In the genomic region with DNA sequence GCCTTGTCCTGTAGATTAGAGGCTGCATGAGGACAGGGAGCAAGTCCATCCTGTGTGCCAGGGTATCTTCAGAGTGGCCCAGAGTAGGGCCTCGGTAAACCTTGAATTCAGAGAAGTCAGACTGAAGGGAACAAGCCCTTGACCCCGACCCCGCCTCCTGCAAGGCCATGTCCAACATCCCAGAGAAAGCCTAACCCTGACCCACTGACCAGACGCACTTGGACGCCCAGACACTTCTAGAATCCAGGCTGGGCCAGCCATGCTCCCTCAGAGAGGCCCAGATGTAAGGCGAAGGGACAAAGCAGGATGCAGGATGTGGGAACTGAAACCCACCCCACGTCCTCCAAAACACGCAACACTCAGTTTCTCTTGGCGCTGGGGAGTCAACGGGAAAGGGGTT, we compare ENCODE assay signal across 11 cellular contexts. TPM values are rescaled to one million over a fixed set of nuclear protein-coding genes. Genes with fewer than 3 reads are reported as not detected.
DNase-seq lines count a peak whose midpoint lies in the region; ATAC-seq and TF ChIP-seq lines count a peak whose summit lies in the region.
"Had no signal": no experiment of that assay in that cellular context is flagged by ENCODE, and none has a peak within 500 bp of the region (broad histone marks: within the 10 kb centered on the region; RNA-seq: fewer than 3 reads in every experiment).

No MANE protein-coding gene starts in this region.

- H3K4me3 Mint-ChIP-seq in T-helper 2 cell treated with Interferon-gamma antibody and Interleukin-4, amounts not matched to agents 5 μg/mL and 100 μg/mL, for 36 hours, result no peak overlapping the region
- peak overlapping the region in 2 of 3 donors; percentile 24 to 37 for H3K4me3 Mint-ChIP-seq in T-cell
- H3K4me3 Mint-ChIP-seq: brain had no signal

- H3K9me3 Mint-ChIP-seq in T-helper 2 cell treated with Interferon-gamma antibody and Interleukin-4, amounts not matched to agents 5 μg/mL and 100 μg/mL, for 36 hours, result no peaks in the 10 kb centered on the region
- no peaks in the 10 kb centered on the region for H3K9me3 Mint-ChIP-seq in T-cell

- H3K4me3 ChIP-seq in esophagus squamous epithelium (no peak overlapping the region), spleen (no peak overlapping the region), MG63 (no peak overlapping the region)

- H3K4me1 ChIP-seq in esophagus squamous epithelium (peaks cover 60 to 92% (median 78%) of the 10 kb centered on the region in 3 donors), spleen (peaks cover 86 to 100% (median 100%) of the 10 kb centered on the region in 6 donors)

- 71 to 77% methylated on average over 6 to 7 of the region's 10 CpGs for WGBS in esophagus squamous epithelium, 2 donors
- WGBS in spleen, 5 donors, result 52 to 68% (median 57%) methylated on average over 10 of the region's 10 CpGs

- peak overlapping the region; percentile 31 to 59 (median 46) for H3K27ac ChIP-seq in esophagus squamous epithelium
- peak overlapping the region; percentile 71 to 95 (median 79) for H3K27ac ChIP-seq in spleen
- H3K27ac ChIP-seq: 22Rv1 had no signal

- H3K4me1 Mint-ChIP-seq in T-helper 2 cell treated with Interferon-gamma antibody and Interleukin-4, amounts not matched to agents 5 μg/mL and 100 μg/mL, for 36 hours (ENCODE audit: low read depth), result peaks cover 60% of the 10 kb centered on the region
- peaks cover 72 to 78% (median 76%) of the 10 kb centered on the region in 3 donors for H3K4me1 Mint-ChIP-seq in T-cell

- H3K36me3 ChIP-seq in esophagus squamous epithelium (peaks cover 0 to 64% (median 0%) of the 10 kb centered on the region in 3 donors), spleen (peaks cover 0 to 87% (median 23%) of the 10 kb centered on the region in 6 donors), MG63 (peaks cover 40% of the 10 kb centered on the region)

- no peak for ATAC-seq in T-cell (replicated peaks in 1 of 4)

- TF ChIP-seq CTCF in esophagus squamous epithelium (IDR thresholded peaks at IDR 0.05), result no peak
- no peak for TF ChIP-seq CTCF in spleen (IDR thresholded peaks at IDR 0.05 in 8 of 11, conservative IDR thresholded peaks at IDR 0.05 in 3 of 11)

- H3K27me3 ChIP-seq in esophagus squamous epithelium, result no peaks in the 10 kb centered on the region
- no peaks in the 10 kb centered on the region for H3K27me3 ChIP-seq in spleen (replicated peaks in 1 of 7)
- H3K27me3 ChIP-seq in MG63, result no peaks in the 10 kb centered on the region

- no peaks in the 10 kb centered on the region for H3K9me3 ChIP-seq in esophagus squamous epithelium
- no peaks in the 10 kb centered on the region for H3K9me3 ChIP-seq in spleen
- no peaks in the 10 kb centered on the region for H3K9me3 ChIP-seq in MG63

- intact Hi-C loops in esophagus squamous epithelium (cut with DNase I), result no loop called here
- intact Hi-C loops in spleen (cut with DNase I; ENCODE audit: low total_unique reads), result no loop called here

- POLR2A ChIA-PET in T-cell (lab: Charles Lee), result no interaction called here

- CTCF ChIA-PET in T-cell (lab: Charles Lee), result interaction anchor here in 1 of 2 donors (2.6 kb wide), 1 partner anchor 48 kb away, joined by 8 read pairs; no protein-coding TSS in a partner anchor

- peak overlapping the region; percentile 76 for H3K27ac Mint-ChIP-seq in T-helper 2 cell treated with Interferon-gamma antibody and Interleukin-4, amounts not matched to agents 5 μg/mL and 100 μg/mL, for 36 hours
- H3K27ac Mint-ChIP-seq in T-cell, result peak overlapping the region; percentile 69 to 77

- TF ChIP-seq POLR2A in esophagus squamous epithelium (IDR thresholded peaks at IDR 0.05), result no peak
- TF ChIP-seq POLR2A in spleen (IDR thresholded peaks at IDR 0.05), result no peak

- no peaks in the 10 kb centered on the region for H3K27me3 Mint-ChIP-seq in T-helper 2 cell treated with Interferon-gamma antibody and Interleukin-4, amounts not matched to agents 5 μg/mL and 100 μg/mL, for 36 hours (ENCODE audit: low read depth)
- no peaks in the 10 kb centered on the region for H3K27me3 Mint-ChIP-seq in T-cell
- H3K27me3 Mint-ChIP-seq: brain had no signal

- peaks cover 41% of the 10 kb centered on the region for H3K36me3 Mint-ChIP-seq in T-helper 2 cell treated with Interferon-gamma antibody and Interleukin-4, amounts not matched to agents 5 μg/mL and 100 μg/mL, for 36 hours (ENCODE audit: low read depth)
- H3K36me3 Mint-ChIP-seq in T-cell, result peaks cover 32% of the 10 kb centered on the region

- DNase-seq in T-helper 2 cell treated with Interferon-gamma antibody and Interleukin-4, amounts not matched to agents 5 μg/mL and 100 μg/mL, for 36 hours (ENCODE audit: low spot score), result no peak
- DNase-seq in T-helper 2 cell (no peak), T-cell (no peak), esophagus squamous epithelium (lab: John Stamatoyannopoulos, UW) (no peak), spleen (no peak), GM19240 (ENCODE audit: insufficient read length, low spot score) (no peak), NCI-H1694 (lab: John Stamatoyannopoulos, UW) (no peak), MG63 (no peak)
- DNase-seq: NCI-H1436 had no signal

RNA-seq across cellular contexts. Expression of a gene that starts 13.2 kb away (rescaled TPM):
- 100 to 1,000 TPM; 118 to 211 (median 170) TPM for total RNA-seq in T-cell
- 100 to 1,000 TPM in 1 of 4 donors, 10 to 100 TPM in 3; 55.5 to 109 (median 95.4) TPM for total RNA-seq in esophagus squamous epithelium
- 100 to 1,000 TPM; 179 to 260 (median 218) TPM for total RNA-seq in spleen
- polyA plus RNA-seq in spleen, result 100 to 1,000 TPM in 1 of 3 donors, 10 to 100 TPM in 2; 67.7 to 149 (median 95.9) TPM
- 74.2 and 76.6 TPM in 2 replicates for total RNA-seq in MG63 (2014; rRNA removed; shearing (Covaris generic); ENCODE audit: low replicate concordance)

RNA-seq across cellular contexts. Expression of a gene that starts 47.2 kb away (rescaled TPM):
- total RNA-seq in T-cell (1 to 10 TPM in 2 of 5 donors, under 1 TPM in 1, not detected in 2; 0.49 to 1.6 (median 1.4) TPM), esophagus squamous epithelium (1,000 to 10,000 TPM in 1 of 4 donors, 100 to 1,000 TPM in 3; 166 to 1,028 (median 489) TPM), spleen (100 to 1,000 TPM in 6 of 7 donors, 10 to 100 TPM in 1; 78.7 to 886 (median 416) TPM)
- 100 to 1,000 TPM; 158 to 261 (median 256) TPM for polyA plus RNA-seq in spleen
- 2.3 and 5.6 TPM in 2 replicates for total RNA-seq in MG63 (2014; rRNA removed; shearing (Covaris generic); ENCODE audit: low replicate concordance)

Comparison
In these comparisons a context has a peak if more than half of its experiments do, and no peak if none do; other contexts are left out.
1. RNA of a gene that starts 47.2 kb away (total RNA-seq): 166 to 1,028 TPM in esophagus squamous epithelium and 78.7 to 886 TPM in spleen; 2.3 to 5.6 TPM in MG63 and 0.49 to 1.6 TPM in T-cell; every median in the first group is over 10 times any median in the second.